Comparison of ENCODE assay signal across 17 cellular contexts in the genomic region with DNA sequence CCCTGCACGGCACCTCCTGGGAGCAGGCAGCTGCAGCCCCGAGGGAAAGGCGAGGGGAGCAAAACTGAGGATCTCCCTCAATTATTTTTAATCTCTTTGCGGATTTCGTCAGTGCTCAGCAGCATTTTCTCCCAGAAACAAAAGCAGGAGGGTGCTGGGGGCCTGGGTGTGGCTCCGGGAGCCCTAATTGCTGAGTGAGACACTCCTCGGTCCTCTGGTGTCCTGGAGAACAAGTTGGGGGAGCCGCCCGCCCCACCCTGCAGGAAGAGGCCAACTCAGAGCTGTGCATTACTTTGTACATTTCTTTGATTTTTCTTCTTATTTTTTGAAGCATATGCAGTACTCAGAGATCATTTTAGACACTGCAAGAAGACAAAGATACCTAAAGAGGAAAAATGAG. TPM values are rescaled to one million over a fixed set of nuclear protein-coding genes. Genes with fewer than 3 reads are reported as not detected.
"Had no signal": no experiment of that assay in that cellular context is flagged by ENCODE, and none has a peak within 500 bp of the region (broad histone marks: within the 10 kb centered on the region; RNA-seq: fewer than 3 reads in every experiment).

No MANE protein-coding gene starts in this region.

- FAIRE-seq: endothelial cell of umbilical vein had no signal

- H3K27ac ChIP-seq: coronary artery, lower lobe of right lung had no signal

- DNase-seq: activated CD4-positive, alpha-beta T cell treated with anti-CD3 and anti-CD28 coated beads, Interleukin-2, amount 10 ng/mL, durations not matched to agents 24 days and 14 days; activated naive CD4-positive, alpha-beta T cell treated with anti-CD3 and anti-CD28 coated beads for 36 hours; caudate nucleus; effector CD4-positive, alpha-beta T cell; glutamatergic neuron; left cardiac atrium; lower lobe of right lung; midbrain; stimulated activated CD4-positive, alpha-beta T cell treated with anti-CD3 and anti-CD28 coated beads, Interleukin-4, amount 100 ng/mL, for 1 hour; stimulated activated CD8-positive, alpha-beta memory T cell treated with anti-CD3 and anti-CD28 coated beads, Interleukin-4, amount 100 ng/mL, for 48 hours; stimulated activated naive CD8-positive, alpha-beta T cell treated with anti-CD3 and anti-CD28 coated beads, Interleukin-15, Interleukin-2, amounts not matched to agents 100 U/mL and 50 U/mL, for 24 hours had no signal

- H3K9me3 Mint-ChIP-seq: activated CD4-positive, alpha-beta T cell treated with anti-CD3 and anti-CD28 coated beads, Interleukin-2, amount 10 ng/mL, durations not matched to agents 24 days and 14 days; activated naive CD4-positive, alpha-beta T cell treated with anti-CD3 and anti-CD28 coated beads for 36 hours; T-helper 1 cell treated with Interleukin-12 subunit alpha and Interleukin-12 subunit beta and Interleukin-4 antibody, amounts not matched to agents 30 μg/mL and 1 μg/mL, for 36 hours had no signal

- H3K4me3 Mint-ChIP-seq: activated CD4-positive, alpha-beta T cell treated with anti-CD3 and anti-CD28 coated beads, Interleukin-2, amount 10 ng/mL, durations not matched to agents 24 days and 14 days; activated naive CD4-positive, alpha-beta T cell treated with anti-CD3 and anti-CD28 coated beads for 36 hours; T-helper 1 cell treated with Interleukin-12 subunit alpha and Interleukin-12 subunit beta and Interleukin-4 antibody, amounts not matched to agents 30 μg/mL and 1 μg/mL, for 36 hours; WTC11 had no signal

- H3K9me3 ChIP-seq: lower lobe of right lung had no signal

- H3K27ac Mint-ChIP-seq: activated CD4-positive, alpha-beta T cell treated with anti-CD3 and anti-CD28 coated beads, Interleukin-2, amount 10 ng/mL, durations not matched to agents 24 days and 14 days; activated naive CD4-positive, alpha-beta T cell treated with anti-CD3 and anti-CD28 coated beads for 36 hours; T-helper 1 cell treated with Interleukin-12 subunit alpha and Interleukin-12 subunit beta and Interleukin-4 antibody, amounts not matched to agents 30 μg/mL and 1 μg/mL, for 36 hours; WTC11 had no signal

- H3K36me3 ChIP-seq: lower lobe of right lung had no signal

- H3K4me1 Mint-ChIP-seq: activated CD4-positive, alpha-beta T cell treated with anti-CD3 and anti-CD28 coated beads, Interleukin-2, amount 10 ng/mL, durations not matched to agents 24 days and 14 days had no signal

- ATAC-seq: lower lobe of right lung; sciatic nerve; stimulated activated naive CD8-positive, alpha-beta T cell treated with anti-CD3 and anti-CD28 coated beads, Interleukin-15, Interleukin-2, amounts not matched to agents 100 U/mL and 50 U/mL, for 24 hours had no signal

- H3K27me3 Mint-ChIP-seq: activated CD4-positive, alpha-beta T cell treated with anti-CD3 and anti-CD28 coated beads, Interleukin-2, amount 10 ng/mL, durations not matched to agents 24 days and 14 days had no signal

- H3K4me1 ChIP-seq: lower lobe of right lung had no signal

- H3K4me3 ChIP-seq: coronary artery, lower lobe of right lung had no signal

RNA-seq across cellular contexts. Expression of a gene that starts 56.5 kb away (rescaled TPM):
- total RNA-seq: endothelial cell of umbilical vein, lower lobe of right lung, progenitor cell of endocrine pancreas, sciatic nerve had no signal
- polyA plus RNA-seq: endothelial cell of umbilical vein had no signal
